In genomic region chr9:34272146-34272545, GRCh38 we compare ENCODE assay signal across 33 cellular contexts. TPM values are rescaled to one million over a fixed set of nuclear protein-coding genes. Genes with fewer than 3 reads are reported as not detected.
A peak's percentile ranks its signal among the peaks of the same experiment; 100 is the strongest.
DNase-seq lines count a peak whose midpoint lies in the region; ATAC-seq and TF ChIP-seq lines count a peak whose summit lies in the region.
"Had no signal": no experiment of that assay in that cellular context is flagged by ENCODE, and none has a peak within 500 bp of the region (broad histone marks: within the 10 kb centered on the region; RNA-seq: fewer than 3 reads in every experiment).

No MANE protein-coding gene starts in this region.

- H3K36me3 Mint-ChIP-seq in neural crest cell (ENCODE audit: low read depth): peaks cover 2% of the 10 kb centered on the region
- peaks cover 2% of the 10 kb centered on the region for H3K36me3 Mint-ChIP-seq in activated T-cell treated with anti-CD3 and anti-CD28 coated beads, Interleukin-2, amount 50 U/mL, for 24 hours (ENCODE audit: low read depth)

- no peaks in the 10 kb centered on the region for H3K36me3 ChIP-seq in vagina
- H3K36me3 ChIP-seq: Peyer's patch, tibial nerve, WERI-Rb-1 had no signal

- no peak for TF ChIP-seq POLR2A in vagina (IDR thresholded peaks at IDR 0.05)

- no peak overlapping the region for H3K4me3 ChIP-seq in vagina
- H3K4me3 ChIP-seq: BLaER1 treated with 17β-estradiol and CSF1 and Interleukin-3, amounts not matched to agents 10 nM and 100 nM; GM23248; Peyer's patch; tibial nerve had no signal

- H3K4me3 Mint-ChIP-seq in neural crest cell: no peak overlapping the region
- H3K4me3 Mint-ChIP-seq in activated T-cell treated with anti-CD3 and anti-CD28 coated beads, Interleukin-2, amount 50 U/mL, for 24 hours: no peak overlapping the region
- H3K4me3 Mint-ChIP-seq: activated CD8-positive, alpha-beta T cell treated with anti-CD3 and anti-CD28 coated beads, Interleukin-2, amount 10 ng/mL, durations not matched to agents 7 days and 5 days; HFFc6; naive thymus-derived CD4-positive, alpha-beta T cell had no signal

- no peaks in the 10 kb centered on the region for H3K27me3 ChIP-seq in vagina
- H3K27me3 ChIP-seq: BLaER1 treated with 17β-estradiol and CSF1 and Interleukin-3, amounts not matched to agents 10 nM and 100 nM; Peyer's patch; tibial nerve had no signal

- ATAC-seq in esophagus mucosa: peak; percentile 92
- ATAC-seq: activated CD8-positive, alpha-beta T cell treated with anti-CD3 and anti-CD28 coated beads, Interleukin-2, amount 10 ng/mL, durations not matched to agents 7 days and 5 days; activated naive CD4-positive, alpha-beta T cell treated with anti-CD3 and anti-CD28 coated beads, Interleukin-2, amount 50 U/mL, for 72 hours; naive thymus-derived CD4-positive, alpha-beta T cell had no signal

- H3K27ac Mint-ChIP-seq in neural crest cell (ENCODE audit: unreplicated experiment): peak overlapping the region; percentile 50
- H3K27ac Mint-ChIP-seq in activated T-cell treated with anti-CD3 and anti-CD28 coated beads, Interleukin-2, amount 50 U/mL, for 24 hours: no peak overlapping the region
- H3K27ac Mint-ChIP-seq: activated CD8-positive, alpha-beta T cell treated with anti-CD3 and anti-CD28 coated beads, Interleukin-2, amount 10 ng/mL, durations not matched to agents 7 days and 5 days; activated naive CD4-positive, alpha-beta T cell treated with anti-CD3 and anti-CD28 coated beads, Interleukin-2, amount 50 U/mL, for 72 hours; HFFc6; naive thymus-derived CD4-positive, alpha-beta T cell had no signal

- TF ChIP-seq CTCF in neural crest cell (conservative IDR thresholded peaks at IDR 0.05) (no peak), vagina (IDR thresholded peaks at IDR 0.05) (no peak)

- H3K27ac ChIP-seq in vagina: no peak overlapping the region
- H3K27ac ChIP-seq: BLaER1 treated with 17β-estradiol and CSF1 and Interleukin-3, amounts not matched to agents 10 nM and 100 nM; GM23248; Peyer's patch; tibial nerve; WERI-Rb-1 had no signal

- intact Hi-C loops in vagina (cut with DNase I): no loop called here

- DNase-seq in D341Med (ENCODE audit: low spot score) (peak; percentile 46), NCI-H69 (lab: John Stamatoyannopoulos, UW) (peak; percentile 94), neural crest cell (ENCODE audit: low read depth, low spot score) (no peak), vagina (ENCODE audit: extremely low spot score in 2 of 2) (no peak), NCI-H187 (lab: John Stamatoyannopoulos, UW) (no peak), cerebellum (ENCODE audit: low spot score) (no peak)
- DNase-seq in activated T-cell treated with anti-CD3 and anti-CD28 coated beads, Interleukin-2, amount 50 U/mL, for 24 hours: no peak
- DNase-seq: activated CD4-positive, alpha-beta T cell treated with anti-CD3 and anti-CD28 coated beads for 4 hours; activated CD8-positive, alpha-beta T cell treated with anti-CD3 and anti-CD28 coated beads, Interleukin-2, amount 10 ng/mL, durations not matched to agents 7 days and 5 days; activated effector memory CD4-positive, alpha-beta T cell treated with Interleukin-2 at 50 U/mL for 16 hours; activated T-cell treated with anti-CD3 and anti-CD28 coated beads for 4 hours; amygdala; DND-41; GF-D8; glutamatergic neuron; GM23248; HFFc6; left ventricle myocardium superior; naive thymus-derived CD4-positive, alpha-beta T cell; NCI-H1092; NCI-H1694 treated with DMSO at 0.1 percent for 48 hours; NCI-H524 treated with DMSO at 0.1 percent for 48 hours; nucleus accumbens; Peyer's patch; SIG-M5; stimulated activated CD4-positive, alpha-beta T cell treated with anti-CD3 and anti-CD28 coated beads, Interleukin-15, amount 100 ng/mL, for 24 hours; stimulated activated CD4-positive, alpha-beta T cell treated with anti-CD3 and anti-CD28 coated beads, Interleukin-4, amount 100 ng/mL, for 4 hours; T-helper 9 cell; WERI-Rb-1 had no signal

- no peaks in the 10 kb centered on the region for H3K9me3 Mint-ChIP-seq in neural crest cell
- no peaks in the 10 kb centered on the region for H3K9me3 Mint-ChIP-seq in activated T-cell treated with anti-CD3 and anti-CD28 coated beads, Interleukin-2, amount 50 U/mL, for 24 hours
- H3K9me3 Mint-ChIP-seq: activated naive CD4-positive, alpha-beta T cell treated with anti-CD3 and anti-CD28 coated beads, Interleukin-2, amount 50 U/mL, for 72 hours; HFFc6; naive thymus-derived CD4-positive, alpha-beta T cell had no signal

- no peaks in the 10 kb centered on the region for H3K4me1 ChIP-seq in vagina
- H3K4me1 ChIP-seq: Peyer's patch, tibial nerve had no signal

- no peaks in the 10 kb centered on the region for H3K9me3 ChIP-seq in vagina
- H3K9me3 ChIP-seq: BLaER1 treated with 17β-estradiol and CSF1 and Interleukin-3, amounts not matched to agents 10 nM and 100 nM; Peyer's patch; tibial nerve had no signal

- peaks cover 6% of the 10 kb centered on the region for H3K4me1 Mint-ChIP-seq in neural crest cell
- H3K4me1 Mint-ChIP-seq in activated T-cell treated with anti-CD3 and anti-CD28 coated beads, Interleukin-2, amount 50 U/mL, for 24 hours (ENCODE audit: low read depth): peaks cover under 1% of the 10 kb centered on the region

- no peaks in the 10 kb centered on the region for H3K27me3 Mint-ChIP-seq in neural crest cell (ENCODE audit: low read depth)
- H3K27me3 Mint-ChIP-seq in activated T-cell treated with anti-CD3 and anti-CD28 coated beads, Interleukin-2, amount 50 U/mL, for 24 hours: no peaks in the 10 kb centered on the region
- H3K27me3 Mint-ChIP-seq: naive thymus-derived CD4-positive, alpha-beta T cell had no signal

RNA-seq across cellular contexts. Expression of gene KIF24, which starts 56.9 kb away (rescaled TPM):
- total RNA-seq in esophagus mucosa: 2.0 TPM
- total RNA-seq in neural crest cell: 12.3 and 13.8 TPM in 2 replicates
- total RNA-seq in vagina: 0.49 TPM
- 5.9 TPM for total RNA-seq in cerebellum

RNA-seq across cellular contexts. Expression of gene NUDT2, which starts 57.2 kb away (rescaled TPM):
- total RNA-seq in esophagus mucosa (19.9 TPM), neural crest cell (17.8 and 19.8 TPM in 2 replicates), vagina (18.4 TPM), cerebellum (10.1 TPM)

Comparison
In these comparisons a context has a peak if more than half of its experiments do, and no peak if none do; other contexts are left out.
1. DNase-seq: peak in D341Med (single experiment) and NCI-H69 (single experiment); none in neural crest cell (single experiment), vagina (0 of 2), NCI-H187 (0 of 2), activated T-cell treated with anti-CD3 and anti-CD28 coated beads, Interleukin-2, amount 50 U/mL, for 24 hours (single experiment) and cerebellum (single experiment).